Comparison of ENCODE assay signal across 1 cellular context in genomic region chr2:88016086-88016947, GRCh38.
TF ChIP-seq lines count a peak whose summit lies in the region.

TSS of gene RNU2-63P (minus strand) at chr2:88016547.

TF ChIP-seq in K562, 482 proteins besides CTCF, POLR2A, EP300 and RAD21 (continued from another document and continues in another):
- no peak for TF ChIP-seq ZNF592 (IDR thresholded peaks at IDR 0.05)
- TF ChIP-seq NFIX (CRISPR knock-in tag; IDR thresholded peaks at IDR 0.05; ENCODE audit: low read depth), result no peak
- TF ChIP-seq MCM3 (IDR thresholded peaks at IDR 0.05), result no peak
- TF ChIP-seq ZNF830 (CRISPR knock-in tag; IDR thresholded peaks at IDR 0.05), result no peak; the same call in none of the 2 replicates
- TF ChIP-seq HNRNPL (IDR thresholded peaks at IDR 0.05; ENCODE audit: low read depth, low read length), result peak; percentile 97
- no peak for TF ChIP-seq MEIS2 (IDR thresholded peaks at IDR 0.05; ENCODE audit: partially characterized antibody)
- TF ChIP-seq ZKSCAN1 (IDR thresholded peaks at IDR 0.05; ENCODE audit: low read depth, low read length), result peak; percentile 82; the same call in 1 of the 2 replicates
- TF ChIP-seq PTTG1 (tag; IDR thresholded peaks at IDR 0.05; ENCODE audit: low read depth), result no peak
- peak; percentile 42 for TF ChIP-seq HDAC3 (IDR thresholded peaks at IDR 0.05; ENCODE audit: borderline replicate concordance, partially characterized antibody)
- peak; percentile 90 for TF ChIP-seq ZNF3 (CRISPR knock-in tag; IDR thresholded peaks at IDR 0.05)
- no peak; the same call in 1 of the 2 replicates for TF ChIP-seq ATF6 (CRISPR knock-in tag; IDR thresholded peaks at IDR 0.05)
- TF ChIP-seq BRD4 (IDR thresholded peaks at IDR 0.05), result 0 out of 2 replicates have a peak, but pooled peaks have one; percentile 34
- TF ChIP-seq ZBTB26 (CRISPR knock-in tag; IDR thresholded peaks at IDR 0.05), result peak; percentile 97
- TF ChIP-seq HLTF (IDR thresholded peaks at IDR 0.05), result no peak
- peak; percentile 86; the same call in 1 of the 2 replicates for TF ChIP-seq ZNF57 (CRISPR knock-in tag; IDR thresholded peaks at IDR 0.05)
- no peak for TF ChIP-seq NR3C1 (CRISPR knock-in tag; IDR thresholded peaks at IDR 0.05)
- no peak for TF ChIP-seq HSF4 (CRISPR knock-in tag; IDR thresholded peaks at IDR 0.05; ENCODE audit: borderline replicate concordance)
- TF ChIP-seq PREB (CRISPR knock-in tag; IDR thresholded peaks at IDR 0.05), result peak; percentile 82; the same call in 1 of the 2 replicates
- TF ChIP-seq THRA (IDR thresholded peaks at IDR 0.05), result no peak
- TF ChIP-seq SRSF1 (IDR thresholded peaks at IDR 0.05; ENCODE audit: low read depth, low read length), result no peak
- TF ChIP-seq NR1H2 (CRISPR knock-in tag; IDR thresholded peaks at IDR 0.05), result no peak
- TF ChIP-seq, protein P1, sequence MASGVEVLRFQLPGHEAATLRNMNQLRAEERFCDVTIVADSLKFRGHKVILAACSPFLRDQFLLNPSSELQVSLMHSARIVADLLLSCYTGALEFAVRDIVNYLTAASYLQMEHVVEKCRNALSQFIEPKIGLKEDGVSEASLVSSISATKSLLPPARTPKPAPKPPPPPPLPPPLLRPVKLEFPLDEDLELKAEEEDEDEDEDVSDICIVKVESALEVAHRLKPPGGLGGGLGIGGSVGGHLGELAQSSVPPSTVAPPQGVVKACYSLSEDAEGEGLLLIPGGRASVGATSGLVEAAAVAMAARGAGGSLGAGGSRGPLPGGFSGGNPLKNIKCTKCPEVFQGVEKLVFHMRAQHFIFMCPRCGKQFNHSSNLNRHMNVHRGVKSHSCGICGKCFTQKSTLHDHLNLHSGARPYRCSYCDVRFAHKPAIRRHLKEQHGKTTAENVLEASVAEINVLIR (CRISPR knock-in tag; IDR thresholded peaks at IDR 0.05), result no peak
- TF ChIP-seq ZNF79 (CRISPR knock-in tag; IDR thresholded peaks at IDR 0.05; ENCODE audit: low read depth), result no peak
- peak; percentile 86 for TF ChIP-seq FOXO4 (CRISPR knock-in tag; IDR thresholded peaks at IDR 0.05)
- TF ChIP-seq PHB (CRISPR knock-in tag; IDR thresholded peaks at IDR 0.05), result peak; percentile 98
- TF ChIP-seq RBM22 (IDR thresholded peaks at IDR 0.05; ENCODE audit: low read depth, low read length, poor library complexity, severe bottlenecking), result no peak
- TF ChIP-seq BMI1 (IDR thresholded peaks at IDR 0.05; ENCODE audit: low read length), result no peak
- no peak for TF ChIP-seq YBX1 (IDR thresholded peaks at IDR 0.05)
- peak; percentile 56; the same call in 1 of the 2 replicates for TF ChIP-seq CREB3L1 (IDR thresholded peaks at IDR 0.05; ENCODE audit: borderline replicate concordance, low read depth)
- TF ChIP-seq CBFA2T2 (conservative IDR thresholded peaks at IDR 0.05), result 0 out of 2 replicates have a peak, but pooled peaks have one; percentile 2
- TF ChIP-seq NELFE (IDR thresholded peaks at IDR 0.05; ENCODE audit: insufficient read depth, insufficient read length), result peak; percentile 72
- TF ChIP-seq ZNF407 (IDR thresholded peaks at IDR 0.05; ENCODE audit: low read depth), result no peak
- no peak; the same call in none of the 2 replicates for TF ChIP-seq NR2C2 (CRISPR knock-in tag; IDR thresholded peaks at IDR 0.05)
- TF ChIP-seq NR2C2 (tag; IDR thresholded peaks at IDR 0.05), result peak; percentile 76
- TF ChIP-seq CSDE1 (IDR thresholded peaks at IDR 0.05), result peak in 1 of 2 experiments; percentile 97; a peak in 2 of 4 replicates
